2 cellular contexts compared by ENCODE assay signal in genomic region chr11:123180166-123180565, GRCh38.
A peak's percentile ranks its signal among the peaks of the same experiment; 100 is the strongest.
TF ChIP-seq lines count a peak whose summit lies in the region.

No MANE protein-coding gene starts in this region.

TF ChIP-seq in HepG2, 621 proteins besides CTCF, POLR2A, EP300 and RAD21:
- peak; percentile 77; the same call in 1 of the 2 replicates for TF ChIP-seq ZNF564 (CRISPR knock-in tag; IDR thresholded peaks at IDR 0.05)
- TF ChIP-seq ZNF619 (CRISPR knock-in tag; IDR thresholded peaks at IDR 0.05), result no peak

TF ChIP-seq in H1, 55 proteins besides CTCF, POLR2A, EP300 and RAD21:
- peak; percentile 28; the same call in 1 of the 2 replicates for TF ChIP-seq MAX (IDR thresholded peaks at IDR 0.05)
- no peak for TF ChIP-seq ASH2L (IDR thresholded peaks at IDR 0.05; ENCODE audit: low read length)
- TF ChIP-seq CBX5 (IDR thresholded peaks at IDR 0.05; ENCODE audit: low read depth, low read length), result no peak
- TF ChIP-seq EZH2 (IDR thresholded peaks at IDR 0.05; ENCODE audit: low read depth, low read length, severe bottlenecking), result no peak
- TF ChIP-seq PHF8 (conservative IDR thresholded peaks at IDR 0.05; ENCODE audit: low read depth, low read length), result no peak
- no peak for TF ChIP-seq RXRA (IDR thresholded peaks at IDR 0.05; ENCODE audit: insufficient read depth, low read depth, low read length)
- TF ChIP-seq SIN3A (conservative IDR thresholded peaks at IDR 0.05 in 1 of 2, IDR thresholded peaks at IDR 0.05 in 1 of 2; ENCODE audit: low read depth in 1 of 2, low read length in 2 of 2), result no peak
- no peak for TF ChIP-seq E2F6 (IDR thresholded peaks at IDR 0.05)
